12 cellular contexts compared by ENCODE assay signal in the genomic region with DNA sequence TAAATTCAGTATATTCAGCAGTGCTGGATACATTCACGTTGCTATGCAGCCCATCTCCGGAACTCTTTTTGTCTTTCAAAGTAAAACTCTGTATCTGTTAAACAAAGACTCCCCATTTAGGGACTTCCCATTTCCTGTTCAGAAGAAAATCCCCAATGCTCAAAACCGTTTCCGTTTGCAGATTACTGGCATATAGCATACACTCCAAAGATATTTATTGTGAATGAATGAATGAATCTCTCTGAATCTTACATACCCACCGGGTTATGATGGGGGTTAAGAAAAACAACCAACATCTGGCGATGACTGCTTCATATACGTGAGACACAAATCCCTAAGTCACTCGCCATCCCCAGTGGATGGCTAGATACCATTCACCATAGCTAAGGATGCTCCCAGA. TPM values are rescaled to one million over a fixed set of nuclear protein-coding genes. Genes with fewer than 3 reads are reported as not detected.
DNase-seq lines count a peak whose midpoint lies in the region; ATAC-seq, FAIRE-seq and TF ChIP-seq lines count a peak whose summit lies in the region.
"Had no signal": no experiment of that assay in that cellular context is flagged by ENCODE, and none has a peak within 500 bp of the region (broad histone marks: within the 10 kb centered on the region; RNA-seq: fewer than 3 reads in every experiment).

No MANE protein-coding gene starts in this region.

- FAIRE-seq in keratinocyte (lab: Jason Lieb, UNC), result no peak
- FAIRE-seq: colon had no signal

- peak overlapping the region; percentile 79; the same call in 1 of the 2 replicates for H3K9ac ChIP-seq in SK-N-SH
- no peak overlapping the region for H3K9ac ChIP-seq in keratinocyte (ENCODE audit: control insufficient read depth, extremely low read depth, insufficient read depth, low read length)
- H3K9ac ChIP-seq in MM.1S (ENCODE audit: low read length), result no peak overlapping the region

- H3K4me2 ChIP-seq in SK-N-SH (peak overlapping the region; percentile 90), keratinocyte (ENCODE audit: control insufficient read depth, extremely low read depth, insufficient read depth, low read depth, low read length) (peak overlapping the region; percentile 63), MM.1S (ENCODE audit: low read depth, low read length) (no peak overlapping the region)

- TF ChIP-seq EP300 in SK-N-SH (IDR thresholded peaks at IDR 0.05; ENCODE audit: borderline replicate concordance in 1 of 2, low read depth in 1 of 2, low read length in 1 of 2), result no peak
- TF ChIP-seq EP300 in suprapubic skin (IDR thresholded peaks at IDR 0.05), result no peak

- no peak overlapping the region for H2AFZ ChIP-seq in SK-N-SH (ENCODE audit: low read depth)
- no peak overlapping the region for H2AFZ ChIP-seq in keratinocyte (ENCODE audit: control insufficient read depth, low read length)
- no peak overlapping the region for H2AFZ ChIP-seq in MM.1S (ENCODE audit: low read length)

- H3K9me1 ChIP-seq in keratinocyte (ENCODE audit: control insufficient read depth, extremely low read depth, insufficient read depth, low read length), result no peaks in the 10 kb centered on the region

- H3K9me3 ChIP-seq in SK-N-SH (no peaks in the 10 kb centered on the region), keratinocyte (ENCODE audit: control insufficient read depth, low read depth, low read length) (no peaks in the 10 kb centered on the region), suprapubic skin (no peaks in the 10 kb centered on the region), MM.1S (replicated peaks; ENCODE audit: insufficient read depth, low read length) (no peaks in the 10 kb centered on the region)

- 58% methylated on average over 8 of the region's 8 CpGs for WGBS in SK-N-SH (ENCODE audit: low lambda C conversion rate)
- 33% methylated on average over 8 of the region's 8 CpGs for WGBS in suprapubic skin

- peaks cover 22 to 33% of the 10 kb centered on the region in 2 experiments for H3K36me3 ChIP-seq in SK-N-SH (replicated peaks in 1 of 2; ENCODE audit: control insufficient read depth in 1 of 2, insufficient read depth in 2 of 2, low read length in 1 of 2)
- no peaks in the 10 kb centered on the region for H3K36me3 ChIP-seq in keratinocyte (ENCODE audit: control insufficient read depth in 2 of 2, extremely low read depth in 1 of 2, insufficient read depth in 2 of 2, low read length in 2 of 2)
- no peaks in the 10 kb centered on the region for H3K36me3 ChIP-seq in suprapubic skin
- no peaks in the 10 kb centered on the region for H3K36me3 ChIP-seq in MM.1S (replicated peaks; ENCODE audit: insufficient read depth, low read length)

- no peaks in the 10 kb centered on the region for H3K9me2 ChIP-seq in SK-N-SH
- no peaks in the 10 kb centered on the region for H3K9me2 ChIP-seq in MM.1S (replicated peaks; ENCODE audit: insufficient read depth, low read length)

- dilution Hi-C loops in keratinocyte (cut with MboI; ENCODE audit: extremely low pct_ligation_motif_present, low sequenced_read_pairs), result no loop called here

- H3K79me2 ChIP-seq in SK-N-SH (ENCODE audit: insufficient read depth) (peaks cover 45% of the 10 kb centered on the region), keratinocyte (ENCODE audit: control insufficient read depth, insufficient read depth, low read length) (no peaks in the 10 kb centered on the region), MM.1S (ENCODE audit: low read length) (no peaks in the 10 kb centered on the region)

- peaks cover 29 to 66% of the 10 kb centered on the region in 2 experiments for H3K4me1 ChIP-seq in SK-N-SH (ENCODE audit: control insufficient read depth in 1 of 2, insufficient read depth in 2 of 2, low read depth in 1 of 2, low read length in 1 of 2)
- peaks cover 25% of the 10 kb centered on the region for H3K4me1 ChIP-seq in keratinocyte (ENCODE audit: control insufficient read depth, extremely low read depth, insufficient read depth, low read length)
- H3K4me1 ChIP-seq in suprapubic skin, result peaks cover 39% of the 10 kb centered on the region
- H3K4me1 ChIP-seq in MM.1S (ENCODE audit: low read length), result no peaks in the 10 kb centered on the region

- CTCF ChIA-PET in SK-N-SH (lab: Yijun Ruan, JAX), result interaction anchor here (0.7 to 6.2 kb wide), 6 partner anchors 13 to 217 kb away, joined by 3 to 60 read pairs (median 14); no protein-coding TSS in a partner anchor

- DNase-seq in SK-N-SH (no peak), astrocyte of the spinal cord (ENCODE audit: low read depth, low spot score) (no peak), keratinocyte (ENCODE audit: low read depth, low spot score) (no peak), suprapubic skin (ENCODE audit: low spot score in 2 of 2) (no peak), MM.1S (no peak), RPMI8226 (no peak)
- DNase-seq: NCI-H2029 treated with DMSO at 0.1 percent for 48 hours had no signal

- H3K4me3 ChIP-seq in SK-N-SH (ENCODE audit: low read depth in 2 of 2, low read length in 1 of 2), result peak overlapping the region; percentile 87 to 96
- peak overlapping the region; percentile 67 for H3K4me3 ChIP-seq in astrocyte of the spinal cord (ENCODE audit: low read depth, low read length)
- H3K4me3 ChIP-seq in keratinocyte (ENCODE audit: control insufficient read depth in 2 of 3, extremely low read depth in 1 of 3, insufficient read depth in 2 of 3, low read depth in 1 of 3, low read length in 3 of 3), result peak overlapping the region in 1 of 3 experiments; percentile 47
- H3K4me3 ChIP-seq in suprapubic skin, result peak overlapping the region; percentile 50
- no peak overlapping the region for H3K4me3 ChIP-seq in MM.1S (ENCODE audit: low read length)

- TF ChIP-seq RAD21 in SK-N-SH (IDR thresholded peaks at IDR 0.05; ENCODE audit: low read length), result no peak

- H3F3A ChIP-seq in SK-N-SH (replicated peaks; ENCODE audit: insufficient read depth), result peaks cover 32% of the 10 kb centered on the region
- no peaks in the 10 kb centered on the region for H3F3A ChIP-seq in MM.1S (ENCODE audit: insufficient read depth, low read length)

- H3K27ac ChIP-seq in SK-N-SH (ENCODE audit: low read depth in 2 of 2, low read length in 1 of 2) (peak overlapping the region; percentile 70 to 89; a peak in 2 of 4 replicates), keratinocyte (ENCODE audit: control insufficient read depth, insufficient read depth, low read length) (no peak overlapping the region), suprapubic skin (no peak overlapping the region), MM.1S (ENCODE audit: low read length) (no peak overlapping the region)
- H3K27ac ChIP-seq: 22Rv1 had no signal

- no peak for ATAC-seq in SK-N-SH treated with all-trans-retinoic acid at 6 μM for 48 hours
- ATAC-seq in HG03135 (IDR thresholded peaks at IDR 0.05; ENCODE audit: unreplicated experiment), result no peak

- H4K20me1 ChIP-seq in SK-N-SH (ENCODE audit: insufficient read depth), result peaks cover 38% of the 10 kb centered on the region
- no peaks in the 10 kb centered on the region for H4K20me1 ChIP-seq in keratinocyte (ENCODE audit: control insufficient read depth, extremely low read depth, insufficient read depth, low read length)
- no peaks in the 10 kb centered on the region for H4K20me1 ChIP-seq in MM.1S (ENCODE audit: insufficient read depth, low read length)

- TF ChIP-seq CTCF in SK-N-SH (IDR thresholded peaks at IDR 0.05), result no peak
- TF ChIP-seq CTCF in astrocyte of the spinal cord (IDR thresholded peaks at IDR 0.05; ENCODE audit: low read depth, low read length), result no peak
- no peak for TF ChIP-seq CTCF in keratinocyte (optimal IDR thresholded peaks at IDR 0.05 in 1 of 3, IDR thresholded peaks at IDR 0.05 in 1 of 3, conservative IDR thresholded peaks at IDR 0.05 in 1 of 3; ENCODE audit: extremely low read depth in 1 of 3, insufficient read depth in 2 of 3, low read length in 3 of 3)
- TF ChIP-seq CTCF in suprapubic skin (IDR thresholded peaks at IDR 0.05), result no peak
- no peak for TF ChIP-seq CTCF in MM.1S (IDR thresholded peaks at IDR 0.05; ENCODE audit: low read length)

- H3K27me3 ChIP-seq in SK-N-SH (ENCODE audit: insufficient read depth) (no peaks in the 10 kb centered on the region), keratinocyte (ENCODE audit: control insufficient read depth, extremely low read depth, insufficient read depth, low read length) (peaks cover 39% of the 10 kb centered on the region), suprapubic skin (peaks cover 39% of the 10 kb centered on the region), MM.1S (replicated peaks; ENCODE audit: insufficient read depth, low read length) (peaks cover 34% of the 10 kb centered on the region)

- in situ Hi-C loops in astrocyte of the spinal cord (cut with HindIII; ENCODE audit: low sequenced_read_pairs), result no loop called here

- POLR2A ChIA-PET in SK-N-SH (lab: Yijun Ruan, JAX), result interaction anchor here (1.3 to 1.5 kb wide), 2 partner anchors 45 to 47 kb away, joined by 5 to 7 read pairs; no protein-coding TSS in a partner anchor

- TF ChIP-seq POLR2A in suprapubic skin (IDR thresholded peaks at IDR 0.05), result no peak

TF ChIP-seq in SK-N-SH treated with all-trans-retinoic acid at 6 μM for 48 hours, 23 proteins besides CTCF, POLR2A, EP300 and RAD21 (continues in another document):
- no peak for TF ChIP-seq CSDC2 (CRISPR knock-in tag; IDR thresholded peaks at IDR 0.05)
- no peak for TF ChIP-seq ZNF70 (CRISPR knock-in tag; IDR thresholded peaks at IDR 0.05)

RNA-seq across cellular contexts. Expression of a gene that starts 1.6 kb away (rescaled TPM):
- polyA plus RNA-seq in SK-N-SH (2012; rRNA removed), result 1,091 and 1,905 TPM in 2 replicates
- 451 and 1,082 TPM in 2 replicates for polyA plus RNA-seq in SK-N-SH (2012; cell fraction: cytosol; rRNA removed)
- 429 and 498 TPM in 2 replicates for polyA plus RNA-seq in SK-N-SH (2012; cell fraction: nucleus; rRNA removed)
- polyA plus RNA-seq in keratinocyte, result 2.4 to 5.7 TPM (median 5.0 TPM) in 3 replicates
- not detected for polyA plus RNA-seq in keratinocyte (2011; ENCODE audit: low read depth)
- 2.4 and 2.5 TPM in 2 replicates for polyA plus RNA-seq in keratinocyte (2011; cell fraction: cytosol; rRNA removed)
- 1.4 and 2.0 TPM in 2 replicates for polyA plus RNA-seq in keratinocyte (2011; cell fraction: nucleus; rRNA removed)
- polyA plus RNA-seq in keratinocyte (2012; ENCODE audit: low replicate concordance), result 0.34 and 3.4 TPM in 2 replicates
- 6.5 to 8.6 TPM (median 8.2 TPM) in 3 replicates for polyA minus RNA-seq in keratinocyte
- not detected for polyA minus RNA-seq in keratinocyte (2011; cell fraction: cytosol; rRNA and poly(A)+ RNA removed)
- polyA minus RNA-seq in keratinocyte (2011; cell fraction: nucleus; rRNA and poly(A)+ RNA removed), result 0.95 and 2.2 TPM in 2 replicates
- 10 to 100 TPM in 1 of 4 donors, 1 to 10 TPM in 3; 3.5 to 18.8 (median 6.9) TPM for total RNA-seq in suprapubic skin
- total RNA-seq: OCI-LY7 had no signal

RNA-seq across cellular contexts. Expression of a gene that starts 39.9 kb away (rescaled TPM):
- 0.81 and 0.97 TPM in 2 replicates for polyA plus RNA-seq in SK-N-SH (2012; rRNA removed)
- polyA plus RNA-seq in SK-N-SH (2012; cell fraction: cytosol; rRNA removed), result 0.46 and 0.60 TPM in 2 replicates
- 1.6 TPM in 2 replicates for polyA plus RNA-seq in SK-N-SH (2012; cell fraction: nucleus; rRNA removed)
- 0.35 to 0.49 TPM (median 0.46 TPM) in 3 replicates for polyA plus RNA-seq in keratinocyte
- 8.9 TPM for polyA plus RNA-seq in keratinocyte (2011; ENCODE audit: low read depth)
- polyA plus RNA-seq in keratinocyte (2011; cell fraction: cytosol; rRNA removed), result 0.27 and 0.29 TPM in 2 replicates
- 0.62 and 0.80 TPM in 2 replicates for polyA plus RNA-seq in keratinocyte (2011; cell fraction: nucleus; rRNA removed)
- polyA plus RNA-seq in keratinocyte (2012; ENCODE audit: low replicate concordance), result 0.44 and 12.1 TPM in 2 replicates
- 0.49 to 1.2 TPM (median 0.79 TPM) in 3 replicates for polyA minus RNA-seq in keratinocyte
- polyA minus RNA-seq in keratinocyte (2011; cell fraction: cytosol; rRNA and poly(A)+ RNA removed), result not detected
- 0.84 and 1.0 TPM in 2 replicates for polyA minus RNA-seq in keratinocyte (2011; cell fraction: nucleus; rRNA and poly(A)+ RNA removed)
- 10 to 100 TPM in 3 of 4 donors, 1 to 10 TPM in 1; 5.9 to 25.4 (median 15.2) TPM for total RNA-seq in suprapubic skin

Comparison
In these comparisons a context has a peak if more than half of its experiments do, and no peak if none do; other contexts are left out.
1. H3K27ac ChIP-seq: peak in SK-N-SH (2 of 2); none in keratinocyte (single experiment), suprapubic skin (single experiment) and MM.1S (single experiment).
2. RNA of a gene that starts 1.6 kb away (polyA plus RNA-seq): 429 to 1,905 TPM in SK-N-SH; 0.34 to 5.7 TPM in keratinocyte; every median in the first group is over 10 times any median in the second.